9 cellular contexts compared by ENCODE assay signal in the genomic region with DNA sequence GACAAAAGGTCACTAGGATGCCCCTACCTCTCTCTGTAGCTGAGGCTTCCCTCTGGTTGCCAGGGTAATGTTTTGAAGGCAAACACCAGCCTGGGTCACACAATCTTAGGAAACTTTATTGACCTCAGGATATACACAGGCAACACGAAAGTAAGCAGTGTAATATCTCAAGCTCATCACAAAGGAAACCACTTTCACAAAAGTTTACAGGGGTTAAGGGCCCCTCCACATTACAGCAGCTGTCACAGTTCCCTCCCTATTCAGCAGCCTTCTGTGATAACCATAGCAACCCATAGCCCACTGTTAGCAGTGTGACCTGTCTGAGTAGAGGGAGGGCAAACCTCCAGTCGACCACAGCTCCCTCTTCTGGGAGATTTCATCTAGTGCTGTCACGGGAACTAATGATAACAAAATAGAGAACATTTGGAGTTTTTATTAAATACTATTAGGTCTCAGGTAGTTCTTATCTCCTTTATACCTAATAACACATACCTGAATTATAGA.
DNase-seq lines count a peak whose midpoint lies in the region; ATAC-seq and TF ChIP-seq lines count a peak whose summit lies in the region.
"Had no signal": no experiment of that assay in that cellular context is flagged by ENCODE, and none has a peak within 500 bp of the region (broad histone marks: within the 10 kb centered on the region; RNA-seq: fewer than 3 reads in every experiment).

No MANE protein-coding gene starts in this region.

- DNase-seq in D341Med (ENCODE audit: low spot score) (peak; percentile 32), memory B cell (ENCODE audit: low spot score in 2 of 2) (no peak), glomerular visceral epithelial cell (ENCODE audit: extremely low spot score) (no peak), DMS114 treated with DMSO at 0.1 percent for 48 hours (lab: John Stamatoyannopoulos, UW; ENCODE audit: unreplicated experiment) (no peak)
- DNase-seq in activated CD4-positive, CD25-positive, alpha-beta regulatory T cell treated with anti-CD3 and anti-CD28 coated beads, Interleukin-2, amount 50 U/mL, for 72 hours = no peak

- peaks cover 4% of the 10 kb centered on the region for H3K27me3 Mint-ChIP-seq in memory B cell

- no peak overlapping the region for H3K27ac ChIP-seq in VCaP
- H3K27ac ChIP-seq: SJSA1 had no signal

- H3K4me3 Mint-ChIP-seq in memory B cell = no peak overlapping the region

- H3K36me3 Mint-ChIP-seq in memory B cell = no peaks in the 10 kb centered on the region

- no peaks in the 10 kb centered on the region for H3K9me3 Mint-ChIP-seq in memory B cell

- peak; percentile 13; the same call in 1 of the 2 replicates for TF ChIP-seq CTCF in VCaP (conservative IDR thresholded peaks at IDR 0.05)

- H3K27ac Mint-ChIP-seq in memory B cell = no peak overlapping the region

- ATAC-seq in GM19395 (IDR thresholded peaks at IDR 0.05; ENCODE audit: unreplicated experiment) (peak; percentile 95), HG03432 (IDR thresholded peaks at IDR 0.05; ENCODE audit: unreplicated experiment) (peak; percentile 93), memory B cell (ENCODE audit: low read depth) (peak; percentile 55)

- H3K4me1 Mint-ChIP-seq in memory B cell = peaks cover 2% of the 10 kb centered on the region
